ENCODE assay signal across 22 cellular contexts in the genomic region with DNA sequence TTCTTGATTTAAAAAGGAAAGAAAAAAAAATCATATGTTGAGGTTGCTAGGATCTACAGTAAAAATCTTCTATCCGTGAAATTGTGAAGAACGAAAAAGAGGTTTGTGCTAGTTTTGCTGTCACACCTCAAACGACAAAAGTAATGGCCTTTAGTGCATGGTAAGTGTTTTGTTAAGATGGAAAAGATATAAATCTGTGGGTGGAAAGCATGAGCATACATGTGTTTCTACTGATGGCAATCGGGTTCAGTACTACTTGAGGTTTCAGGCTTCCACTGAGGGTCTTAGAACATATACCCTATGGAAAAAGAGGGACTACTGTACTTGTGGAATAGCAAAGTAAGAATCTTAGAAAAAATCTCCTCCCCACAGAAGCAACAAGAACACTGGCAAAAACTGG. TPM values are rescaled to one million over a fixed set of nuclear protein-coding genes. Genes with fewer than 3 reads are reported as not detected.
DNase-seq lines count a peak whose midpoint lies in the region; ATAC-seq, FAIRE-seq and TF ChIP-seq lines count a peak whose summit lies in the region.
"Had no signal": no experiment of that assay in that cellular context is flagged by ENCODE, and none has a peak within 500 bp of the region (broad histone marks: within the 10 kb centered on the region; RNA-seq: fewer than 3 reads in every experiment).

No MANE protein-coding gene starts in this region.

- no peaks in the 10 kb centered on the region for H3K79me2 ChIP-seq in GM23248 (ENCODE audit: insufficient read depth)
- no peaks in the 10 kb centered on the region for H3K79me2 ChIP-seq in neural progenitor cell (ENCODE audit: low read depth)

- H3K4me1 Mint-ChIP-seq in activated CD4-positive, alpha-beta T cell treated with anti-CD3 and anti-CD28 coated beads, Interleukin-2, amount 10 ng/mL, durations not matched to agents 24 days and 14 days: peaks cover 22% of the 10 kb centered on the region
- H3K4me1 Mint-ChIP-seq in activated T-helper 1 cell treated with anti-CD3 and anti-CD28 coated beads, Interleukin-12 subunit alpha, Interleukin-12 subunit beta, Interleukin-2, Interleukin-4 antibody, amounts not matched to agents 30 ng/mL and 10 ng/mL and 1 ng/mL, durations not matched to agents 14 hours and 24 hours and 36 hours (ENCODE audit: low read depth): peaks cover 31% of the 10 kb centered on the region
- peaks cover 17 to 18% of the 10 kb centered on the region in 2 donors for H3K4me1 Mint-ChIP-seq in natural killer cell
- no peaks in the 10 kb centered on the region for H3K4me1 Mint-ChIP-seq in neural progenitor cell

- H3K9me3 Mint-ChIP-seq in activated CD4-positive, alpha-beta T cell treated with anti-CD3 and anti-CD28 coated beads, Interleukin-2, amount 10 ng/mL, durations not matched to agents 24 days and 14 days: no peaks in the 10 kb centered on the region
- peaks cover 4% of the 10 kb centered on the region for H3K9me3 Mint-ChIP-seq in activated T-helper 1 cell treated with anti-CD3 and anti-CD28 coated beads, Interleukin-12 subunit alpha, Interleukin-12 subunit beta, Interleukin-2, Interleukin-4 antibody, amounts not matched to agents 30 ng/mL and 10 ng/mL and 1 ng/mL, durations not matched to agents 14 hours and 24 hours and 36 hours
- H3K9me3 Mint-ChIP-seq in natural killer cell (no peaks in the 10 kb centered on the region), neural progenitor cell (no peaks in the 10 kb centered on the region)
- H3K9me3 Mint-ChIP-seq: stimulated activated memory B cell treated with anti-CD40 and anti-IgM and Interleukin-4, amounts not matched to agents 10 μg/mL and 1 μg/mL and 100 μg/mL, for 72 hours had no signal

- H3F3A ChIP-seq in GM23248 (ENCODE audit: insufficient read depth) (no peaks in the 10 kb centered on the region), neural progenitor cell (ENCODE audit: low read depth) (no peaks in the 10 kb centered on the region)

- H3K4me1 ChIP-seq in GM23248 (ENCODE audit: insufficient read depth): no peaks in the 10 kb centered on the region
- no peaks in the 10 kb centered on the region for H3K4me1 ChIP-seq in neural progenitor cell
- H3K4me1 ChIP-seq: Caco-2, lower lobe of right lung had no signal

- H4K20me1 ChIP-seq in GM23248 (ENCODE audit: insufficient read depth): no peaks in the 10 kb centered on the region
- no peaks in the 10 kb centered on the region for H4K20me1 ChIP-seq in neural progenitor cell (ENCODE audit: low read depth)

- H2AFZ ChIP-seq in GM23248: no peak overlapping the region
- no peak overlapping the region for H2AFZ ChIP-seq in neural progenitor cell (replicated peaks)

- no peak for TF ChIP-seq CTCF in natural killer cell (IDR thresholded peaks at IDR 0.05)
- no peak for TF ChIP-seq CTCF in neural progenitor cell (IDR thresholded peaks at IDR 0.05)

- H3K27me3 Mint-ChIP-seq in activated CD4-positive, alpha-beta T cell treated with anti-CD3 and anti-CD28 coated beads, Interleukin-2, amount 10 ng/mL, durations not matched to agents 24 days and 14 days: no peaks in the 10 kb centered on the region
- no peaks in the 10 kb centered on the region for H3K27me3 Mint-ChIP-seq in activated T-helper 1 cell treated with anti-CD3 and anti-CD28 coated beads, Interleukin-12 subunit alpha, Interleukin-12 subunit beta, Interleukin-2, Interleukin-4 antibody, amounts not matched to agents 30 ng/mL and 10 ng/mL and 1 ng/mL, durations not matched to agents 14 hours and 24 hours and 36 hours (ENCODE audit: insufficient read depth)
- H3K27me3 Mint-ChIP-seq in natural killer cell (ENCODE audit: low read depth in 2 of 2): no peaks in the 10 kb centered on the region
- H3K27me3 Mint-ChIP-seq in neural progenitor cell (ENCODE audit: insufficient read depth, low read depth): no peaks in the 10 kb centered on the region
- H3K27me3 Mint-ChIP-seq: stimulated activated memory B cell treated with anti-CD40 and anti-IgM and Interleukin-4, amounts not matched to agents 10 μg/mL and 1 μg/mL and 100 μg/mL, for 72 hours had no signal

- H3K36me3 ChIP-seq in GM23248 (ENCODE audit: low read depth) (peaks cover 20% of the 10 kb centered on the region), neural progenitor cell (no peaks in the 10 kb centered on the region)

- H3K9ac ChIP-seq in GM23248 (no peak overlapping the region), neural progenitor cell (no peak overlapping the region)

- ATAC-seq in natural killer cell: no peak
- ATAC-seq: lower lobe of right lung had no signal

- H3K9me3 ChIP-seq in GM23248 (ENCODE audit: low read depth): no peaks in the 10 kb centered on the region
- H3K9me3 ChIP-seq in neural progenitor cell (ENCODE audit: low read depth): no peaks in the 10 kb centered on the region
- H3K9me3 ChIP-seq: Caco-2, lower lobe of right lung had no signal

- peak; percentile 57 for DNase-seq in activated CD4-positive, alpha-beta T cell treated with anti-CD3 and anti-CD28 coated beads, Interleukin-2, amount 10 ng/mL, durations not matched to agents 24 days and 14 days
- no peak for DNase-seq in activated CD4-positive, alpha-beta T cell treated with anti-CD3 and anti-CD28 coated beads, Interleukin-2, amount 50 U/mL, for 48 hours
- DNase-seq in GM19239 (ENCODE audit: insufficient read length, low spot score) (no peak), natural killer cell (no peak), GM23248 (no peak), neural progenitor cell (ENCODE audit: low spot score) (no peak)
- no peak for DNase-seq in activated T-helper 1 cell treated with anti-CD3 and anti-CD28 coated beads, Interleukin-12 subunit alpha, Interleukin-12 subunit beta, Interleukin-2, Interleukin-4 antibody, amounts not matched to agents 30 ng/mL and 10 ng/mL and 1 ng/mL, durations not matched to agents 14 hours and 24 hours and 36 hours (ENCODE audit: low spot score)
- DNase-seq in stimulated activated CD4-positive, alpha-beta T cell treated with anti-CD3 and anti-CD28 coated beads, Interleukin-15, amount 100 ng/mL, for 24 hours: no peak
- DNase-seq: amygdala; DND-41; glutamatergic neuron; GOT3; lower lobe of right lung; NCI-H1092; NCI-H1930; NCI-H226; stimulated activated CD4-positive, alpha-beta T cell treated with anti-CD3 and anti-CD28 coated beads, Interleukin-2, amount 100 ng/mL, for 24 hours had no signal

- no peak overlapping the region for H3K4me2 ChIP-seq in GM23248 (ENCODE audit: unreplicated experiment)
- H3K4me2 ChIP-seq in neural progenitor cell: no peak overlapping the region

- H3K36me3 Mint-ChIP-seq in activated CD4-positive, alpha-beta T cell treated with anti-CD3 and anti-CD28 coated beads, Interleukin-2, amount 10 ng/mL, durations not matched to agents 24 days and 14 days (ENCODE audit: low read depth): peaks cover 31% of the 10 kb centered on the region
- peaks cover 20% of the 10 kb centered on the region for H3K36me3 Mint-ChIP-seq in activated T-helper 1 cell treated with anti-CD3 and anti-CD28 coated beads, Interleukin-12 subunit alpha, Interleukin-12 subunit beta, Interleukin-2, Interleukin-4 antibody, amounts not matched to agents 30 ng/mL and 10 ng/mL and 1 ng/mL, durations not matched to agents 14 hours and 24 hours and 36 hours (ENCODE audit: low read depth)
- H3K36me3 Mint-ChIP-seq in natural killer cell: no peaks in the 10 kb centered on the region
- peaks cover 8% of the 10 kb centered on the region for H3K36me3 Mint-ChIP-seq in neural progenitor cell

- H3K27ac Mint-ChIP-seq in activated CD4-positive, alpha-beta T cell treated with anti-CD3 and anti-CD28 coated beads, Interleukin-2, amount 10 ng/mL, durations not matched to agents 24 days and 14 days: peak overlapping the region; percentile 51
- peak overlapping the region; percentile 67 for H3K27ac Mint-ChIP-seq in activated T-helper 1 cell treated with anti-CD3 and anti-CD28 coated beads, Interleukin-12 subunit alpha, Interleukin-12 subunit beta, Interleukin-2, Interleukin-4 antibody, amounts not matched to agents 30 ng/mL and 10 ng/mL and 1 ng/mL, durations not matched to agents 14 hours and 24 hours and 36 hours
- H3K27ac Mint-ChIP-seq in natural killer cell (peak overlapping the region in 1 of 2 donors; percentile 85), neural progenitor cell (no peak overlapping the region)
- H3K27ac Mint-ChIP-seq: stimulated activated memory B cell treated with anti-CD40 and anti-IgM and Interleukin-4, amounts not matched to agents 10 μg/mL and 1 μg/mL and 100 μg/mL, for 72 hours had no signal

- H3K4me3 ChIP-seq in GM23248 (no peak overlapping the region), neural progenitor cell (no peak overlapping the region)
- H3K4me3 ChIP-seq: coronary artery, lower lobe of right lung, skin epidermis had no signal

- no peaks in the 10 kb centered on the region for H3K27me3 ChIP-seq in GM23248 (replicated peaks; ENCODE audit: insufficient read depth)
- H3K27me3 ChIP-seq in neural progenitor cell: no peaks in the 10 kb centered on the region

- H3K27ac ChIP-seq in GM23248 (no peak overlapping the region), neural progenitor cell (no peak overlapping the region)
- H3K27ac ChIP-seq: coronary artery, lower lobe of right lung, skin epidermis, VCaP had no signal

- no peaks in the 10 kb centered on the region for H3K9me2 ChIP-seq in GM23248 (ENCODE audit: insufficient read depth)

- in situ Hi-C loops in GM23248 (cut with MboI): loop anchor here (10.0 to 25.0 kb wide), 2 partner anchors 295 to 1302 kb away; no protein-coding TSS in a partner anchor

- intact Hi-C loops in activated CD4-positive, alpha-beta T cell treated with anti-CD3 and anti-CD28 coated beads, Interleukin-2, amount 10 ng/mL, durations not matched to agents 24 days and 14 days (cut with micrococcal nuclease): loop anchor here (10.0 kb wide), 1 partner anchor 1265 kb away; no protein-coding TSS in a partner anchor
- intact Hi-C loops in activated T-helper 1 cell treated with anti-CD3 and anti-CD28 coated beads, Interleukin-12 subunit alpha, Interleukin-12 subunit beta, Interleukin-2, Interleukin-4 antibody, amounts not matched to agents 30 ng/mL and 10 ng/mL and 1 ng/mL, durations not matched to agents 14 hours and 24 hours and 36 hours (cut with micrococcal nuclease): loop anchor here (1.0 to 5.0 kb wide), 4 partner anchors 242 to 460 kb away; no protein-coding TSS in a partner anchor
- intact Hi-C loops in natural killer cell (cut with micrococcal nuclease): no loop called here

- WGBS in GM23248 (ENCODE audit: low coverage in 1 of 2, low lambda C conversion rate in 2 of 2, missing lambda C conversion rate in 2 of 2), 2 experiments: 75 to 78% methylated on average over 4 of the region's 4 CpGs

- peak overlapping the region; percentile 69 for H3K4me3 Mint-ChIP-seq in activated CD4-positive, alpha-beta T cell treated with anti-CD3 and anti-CD28 coated beads, Interleukin-2, amount 10 ng/mL, durations not matched to agents 24 days and 14 days
- H3K4me3 Mint-ChIP-seq in activated T-helper 1 cell treated with anti-CD3 and anti-CD28 coated beads, Interleukin-12 subunit alpha, Interleukin-12 subunit beta, Interleukin-2, Interleukin-4 antibody, amounts not matched to agents 30 ng/mL and 10 ng/mL and 1 ng/mL, durations not matched to agents 14 hours and 24 hours and 36 hours: peak overlapping the region; percentile 43
- H3K4me3 Mint-ChIP-seq in natural killer cell: peak overlapping the region; percentile 4
- no peak overlapping the region for H3K4me3 Mint-ChIP-seq in neural progenitor cell
- H3K4me3 Mint-ChIP-seq: stimulated activated memory B cell treated with anti-CD40 and anti-IgM and Interleukin-4, amounts not matched to agents 10 μg/mL and 1 μg/mL and 100 μg/mL, for 72 hours had no signal

- FAIRE-seq in GM19239 (lab: Jason Lieb, UNC): peak; percentile 59

RNA-seq across cellular contexts. Expression of gene AHI1, which starts 58.0 kb away (rescaled TPM):
- total RNA-seq in activated CD4-positive, alpha-beta T cell treated with anti-CD3 and anti-CD28 coated beads, Interleukin-2, amount 10 ng/mL, durations not matched to agents 24 days and 14 days: 155 and 160 TPM in 2 replicates
- total RNA-seq in activated T-helper 1 cell treated with anti-CD3 and anti-CD28 coated beads, Interleukin-12 subunit alpha, Interleukin-12 subunit beta, Interleukin-2, Interleukin-4 antibody, amounts not matched to agents 30 ng/mL and 10 ng/mL and 1 ng/mL, durations not matched to agents 14 hours and 24 hours and 36 hours: 142 and 146 TPM in 2 replicates
- total RNA-seq in natural killer cell (10 to 100 TPM; 24.0 to 40.3 (median 32.4) TPM), neural progenitor cell (ENCODE audit: low replicate concordance) (19.0 and 26.2 TPM in 2 replicates)
- 11.1 and 19.9 TPM in 2 replicates for total RNA-seq in GM23248 (2014; rRNA removed; shearing (Covaris generic))
- polyA plus RNA-seq in GM23248 (2016; fragmentation: Nextera tagmentation; extraction: Ambion mirVana): 19.5 and 25.9 TPM in 2 replicates
